8 cellular contexts compared by ENCODE assay signal in genomic region chr19:50331187-50332013, GRCh38. TPM values are rescaled to one million over a fixed set of nuclear protein-coding genes. Genes with fewer than 3 reads are reported as not detected.
DNase-seq lines count a peak whose midpoint lies in the region; ATAC-seq, FAIRE-seq and TF ChIP-seq lines count a peak whose summit lies in the region.

No MANE protein-coding gene starts in this region.

- no peaks in the 10 kb centered on the region for H3F3A ChIP-seq in neural cell (ENCODE audit: insufficient read depth, low read length, poor library complexity, severe bottlenecking)

- H2AFZ ChIP-seq in neural cell (ENCODE audit: low read depth, low read length) = peak overlapping the region; percentile 41

- TF ChIP-seq CTCF in Caco-2 (IDR thresholded peaks at IDR 0.05; ENCODE audit: insufficient read depth in 1 of 2, low read depth in 1 of 2, low read length in 1 of 2, severe bottlenecking in 1 of 2, unreplicated experiment in 1 of 2) = no peak
- no peak for TF ChIP-seq CTCF in neural cell (IDR thresholded peaks at IDR 0.05; ENCODE audit: poor library complexity, severe bottlenecking)

- peak in 1 of 2 experiments; percentile 40 for DNase-seq in Caco-2
- DNase-seq in caudate nucleus (lab: John Stamatoyannopoulos, UW) = no peak
- DNase-seq in NCI-H1105 treated with DMSO at 0.1 percent for 48 hours (lab: John Stamatoyannopoulos, UW) = no peak
- no peak for DNase-seq in HTR-8/SVneo (ENCODE audit: insufficient read length, low spot score)

- intact Hi-C loops in Caco-2 (cut with micrococcal nuclease; ENCODE audit: unreplicated experiment) = no loop called here

- CTCF ChIA-PET in Caco-2 (lab: Charles Lee) = no interaction called here

- H3K79me2 ChIP-seq in neural cell (replicated peaks; ENCODE audit: insufficient read depth, low read length) = no peaks in the 10 kb centered on the region

- H3K9me3 Mint-ChIP-seq in Caco-2 (ENCODE audit: unreplicated experiment) = peaks cover 16% of the 10 kb centered on the region

- H3K4me2 ChIP-seq in neural cell (ENCODE audit: low read length) = peak overlapping the region; percentile 59

- TF ChIP-seq EP300 in neural cell (conservative IDR thresholded peaks at IDR 0.05; ENCODE audit: poor library complexity, severe bottlenecking) = no peak

- peak overlapping the region; percentile 100 for H3K27ac Mint-ChIP-seq in Caco-2 (ENCODE audit: unreplicated experiment)

- no peak for FAIRE-seq in HTR-8/SVneo (lab: Jason Lieb, UNC)

- POLR2A ChIA-PET in Caco-2 (lab: Charles Lee) = interaction anchor here (2.4 kb wide), 1 partner anchor 15 kb away, joined by 7 read pairs; no protein-coding TSS in a partner anchor

- H4K20me1 ChIP-seq in neural cell (ENCODE audit: insufficient read depth) = no peaks in the 10 kb centered on the region

- H3K27me3 ChIP-seq in Caco-2 (replicated peaks; ENCODE audit: control insufficient read depth, insufficient read depth, low read length) (no peaks in the 10 kb centered on the region), HUES48 (ENCODE audit: control insufficient read depth, insufficient read depth, low read length) (peaks cover 20% of the 10 kb centered on the region), neural cell (ENCODE audit: insufficient read depth, low read depth, low read length) (peaks cover 16% of the 10 kb centered on the region)

- no peak for TF ChIP-seq RAD21 in neural cell (conservative IDR thresholded peaks at IDR 0.05)

- no TSS peak for BruUV-seq in Caco-2 (replicated peaks; lab: Mats Ljungman, UMichigan)

- no peaks in the 10 kb centered on the region for H3K9me2 ChIP-seq in neural cell (ENCODE audit: insufficient read depth, low read length)

- no peak for ATAC-seq in GM18867 (IDR thresholded peaks at IDR 0.05; ENCODE audit: unreplicated experiment)
- no peak for ATAC-seq in HG02870 (IDR thresholded peaks at IDR 0.05; ENCODE audit: unreplicated experiment)

- H3K27me3 Mint-ChIP-seq in Caco-2 (ENCODE audit: insufficient read depth, unreplicated experiment) = peaks cover 10% of the 10 kb centered on the region

- peaks cover 61% of the 10 kb centered on the region for H3K4me1 Mint-ChIP-seq in Caco-2 (ENCODE audit: low read depth, unreplicated experiment)

- H3K4me3 Mint-ChIP-seq in Caco-2 (ENCODE audit: unreplicated experiment) = peak overlapping the region; percentile 99

- peaks cover 23% of the 10 kb centered on the region for H3K4me1 ChIP-seq in Caco-2
- peaks cover 11% of the 10 kb centered on the region for H3K4me1 ChIP-seq in HUES48 (ENCODE audit: control insufficient read depth, insufficient read depth, low read length)

- H3K9ac ChIP-seq in HUES48 (ENCODE audit: low read depth, low read length) (no peak overlapping the region), neural cell (ENCODE audit: low read length) (peak overlapping the region; percentile 85)

- H3K36me3 ChIP-seq in Caco-2 (ENCODE audit: control insufficient read depth, insufficient read depth, low read length) (no peaks in the 10 kb centered on the region), HUES48 (ENCODE audit: control insufficient read depth, insufficient read depth, low read length) (no peaks in the 10 kb centered on the region), neural cell (ENCODE audit: insufficient read depth, low read length) (no peaks in the 10 kb centered on the region)

- peaks cover 60% of the 10 kb centered on the region for H3K36me3 Mint-ChIP-seq in Caco-2 (ENCODE audit: insufficient read depth, unreplicated experiment)

- H3K4me3 ChIP-seq in Caco-2 (ENCODE audit: low read depth, low read length) (peak overlapping the region; percentile 64), HUES48 (ENCODE audit: low read depth, low read length) (peak overlapping the region; percentile 79), neural cell (ENCODE audit: low read length) (peak overlapping the region; percentile 86)

- peak overlapping the region; percentile 98 for H3K27ac ChIP-seq in HUES48 (ENCODE audit: low read depth, low read length)
- peak overlapping the region; percentile 73 for H3K27ac ChIP-seq in caudate nucleus (ENCODE audit: low read depth, low read length)
- H3K27ac ChIP-seq in neural cell (ENCODE audit: low read length) = peak overlapping the region; percentile 65

- H3K9me3 ChIP-seq in Caco-2 (no peaks in the 10 kb centered on the region), HUES48 (ENCODE audit: control insufficient read depth, insufficient read depth, low read length) (no peaks in the 10 kb centered on the region), neural cell (ENCODE audit: low read length) (no peaks in the 10 kb centered on the region)

TF ChIP-seq in neural cell, 6 proteins besides CTCF, POLR2A, EP300 and RAD21:
- TF ChIP-seq EZH2 (IDR thresholded peaks at IDR 0.05; ENCODE audit: borderline replicate concordance, insufficient read depth, low read length, poor library complexity, severe bottlenecking) = no peak
- no peak for TF ChIP-seq TAF1 (IDR thresholded peaks at IDR 0.05; ENCODE audit: low read depth)
- no peak for TF ChIP-seq POLR2AphosphoS5 (IDR thresholded peaks at IDR 0.05)
- TF ChIP-seq SMC3 (conservative IDR thresholded peaks at IDR 0.05; ENCODE audit: poor library complexity) = no peak
- TF ChIP-seq MXI1 (conservative IDR thresholded peaks at IDR 0.05; ENCODE audit: poor library complexity, severe bottlenecking) = no peak
- no peak for TF ChIP-seq REST (IDR thresholded peaks at IDR 0.05; ENCODE audit: borderline replicate concordance)

RNA-seq across cellular contexts. Expression of gene KCNC3, which starts 2.2 kb away (rescaled TPM):
- total RNA-seq in Caco-2 (2022) = 20.6 and 24.6 TPM in 2 replicates
- 0.97 and 1.1 TPM in 2 replicates for polyA plus RNA-seq in neural cell
- 3.8 and 4.1 TPM in 2 replicates for polyA minus RNA-seq in neural cell

RNA-seq across cellular contexts. Expression of gene NAPSA, which starts 34.0 kb away (rescaled TPM):
- 1.2 and 1.6 TPM in 2 replicates for total RNA-seq in Caco-2 (2022)
- 2.2 TPM in 1 of 2 replicates, not detected in the other for polyA plus RNA-seq in neural cell
- polyA minus RNA-seq in neural cell = not detected in 2 replicates

RNA-seq across cellular contexts. Expression of gene NR1H2, which starts 44.9 kb away (rescaled TPM):
- 38.3 and 40.3 TPM in 2 replicates for total RNA-seq in Caco-2 (2022)
- polyA plus RNA-seq in neural cell = 18.5 and 27.7 TPM in 2 replicates
- polyA minus RNA-seq in neural cell = 16.7 and 20.7 TPM in 2 replicates

RNA-seq across cellular contexts. Expression of gene POLD1, which starts 52.7 kb away (rescaled TPM):
- total RNA-seq in Caco-2 (2022) = 128 TPM in 2 replicates
- polyA plus RNA-seq in neural cell = 13.1 and 20.2 TPM in 2 replicates
- polyA minus RNA-seq in neural cell = 9.4 and 14.1 TPM in 2 replicates
